8 cellular contexts compared by ENCODE assay signal in the genomic region with DNA sequence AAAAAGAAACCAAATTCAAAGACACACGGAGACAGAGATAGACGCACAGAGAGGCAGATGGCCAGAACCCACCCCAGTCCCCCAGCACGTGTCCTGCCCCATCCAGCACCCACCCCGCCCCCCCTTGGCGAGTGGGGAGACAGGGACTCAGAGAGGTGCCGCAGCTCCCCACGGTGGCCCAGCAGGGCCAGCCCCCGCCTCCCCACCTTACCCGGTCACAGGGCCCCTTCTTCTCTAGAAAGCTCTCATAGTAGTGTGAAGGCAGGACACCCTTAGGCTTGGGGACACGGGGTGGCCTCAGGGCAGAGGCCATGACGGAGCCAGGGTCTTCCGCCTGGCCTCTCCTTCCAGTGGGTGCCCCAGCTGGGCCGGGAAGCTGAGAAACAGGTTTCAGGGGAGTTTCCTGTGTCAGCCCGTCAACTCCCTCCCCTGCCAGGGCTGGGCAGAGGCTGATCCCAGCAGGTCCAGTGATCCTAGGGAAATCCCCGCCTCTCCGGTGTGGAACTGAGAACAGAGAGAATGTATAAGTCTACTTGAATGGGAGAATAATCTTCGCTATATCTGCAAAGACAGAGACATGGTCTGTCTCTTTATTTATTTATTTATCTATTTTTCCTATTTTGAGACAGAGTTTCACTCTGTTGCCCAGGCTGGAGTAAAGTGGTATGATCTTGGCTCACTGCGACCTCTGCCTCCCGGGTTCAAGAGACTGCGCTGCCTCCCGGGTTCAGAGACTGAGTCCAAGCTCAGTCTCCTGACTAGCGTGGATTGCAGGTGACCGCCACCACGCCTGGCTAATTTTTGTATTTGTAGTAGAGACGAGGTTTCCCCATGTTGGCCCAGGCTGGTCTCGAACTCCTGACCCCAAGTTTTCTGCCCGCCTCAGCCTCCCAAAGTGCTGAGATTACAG. TPM values are rescaled to one million over a fixed set of nuclear protein-coding genes. Genes with fewer than 3 reads are reported as not detected.
DNase-seq lines count a peak whose midpoint lies in the region; ATAC-seq and TF ChIP-seq lines count a peak whose summit lies in the region.

A gene with protein sequence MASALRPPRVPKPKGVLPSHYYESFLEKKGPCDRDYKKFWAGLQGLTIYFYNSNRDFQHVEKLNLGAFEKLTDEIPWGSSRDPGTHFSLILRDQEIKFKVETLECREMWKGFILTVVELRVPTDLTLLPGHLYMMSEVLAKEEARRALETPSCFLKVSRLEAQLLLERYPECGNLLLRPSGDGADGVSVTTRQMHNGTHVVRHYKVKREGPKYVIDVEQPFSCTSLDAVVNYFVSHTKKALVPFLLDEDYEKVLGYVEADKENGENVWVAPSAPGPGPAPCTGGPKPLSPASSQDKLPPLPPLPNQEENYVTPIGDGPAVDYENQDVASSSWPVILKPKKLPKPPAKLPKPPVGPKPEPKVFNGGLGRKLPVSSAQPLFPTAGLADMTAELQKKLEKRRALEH (minus strand): TSS at position 387 of the 910 bp plus-strand sequence. CDS start 74 bp downstream, at position 313.

- peak within 1 kb of the TSS; percentile 37 for H2BK5ac ChIP-seq in trophoblast cell (ENCODE audit: low read depth, low read length, poor library complexity)

- H3K4me3 ChIP-seq in fibroblast of villous mesenchyme (ENCODE audit: low read depth, low read length) (peak within 1 kb of the TSS; percentile 45), trophoblast cell (ENCODE audit: low read depth, low read length) (peak within 1 kb of the TSS; percentile 48)

- H3K9ac ChIP-seq in trophoblast cell (ENCODE audit: low read length) = peak within 1 kb of the TSS; percentile 68

- no peaks in the 10 kb centered on the region for H3K36me3 Mint-ChIP-seq in activated CD8-positive, alpha-beta T cell treated with anti-CD3 and anti-CD28 coated beads, Interleukin-2, amount 10 ng/mL, durations not matched to agents 7 days and 5 days (ENCODE audit: low read depth)

- peaks cover 4% of the 10 kb centered on the region for H3K9me3 ChIP-seq in trophoblast cell (ENCODE audit: insufficient read depth, low read depth, low read length)

- WGBS in trophoblast cell (ENCODE audit: extremely low coverage, insufficient coverage, insufficient read length) = no CpG with 5 or more reads among the region's 27 CpGs

- H3K27me3 ChIP-seq in trophoblast cell (ENCODE audit: insufficient read depth, low read length) = no peaks in the 10 kb centered on the region

- peaks cover 24% of the 10 kb centered on the region for H3K4me1 Mint-ChIP-seq in activated CD8-positive, alpha-beta T cell treated with anti-CD3 and anti-CD28 coated beads, Interleukin-2, amount 10 ng/mL, durations not matched to agents 7 days and 5 days (ENCODE audit: low read depth)

- H4K12ac ChIP-seq in trophoblast cell (ENCODE audit: low read depth, low read length) = peak within 1 kb of the TSS; percentile 70

- DNase-seq in stimulated activated CD4-positive, alpha-beta T cell treated with anti-CD3 and anti-CD28 coated beads, Interleukin-15, amount 100 ng/mL, for 24 hours = peak; percentile 42
- DNase-seq in stimulated activated CD4-positive, alpha-beta T cell treated with anti-CD3 and anti-CD28 coated beads, Interleukin-1b, Interleukin-23, amount 100 ng/mL, for 48 hours = no peak
- peak; percentile 55 for DNase-seq in activated CD8-positive, alpha-beta T cell treated with anti-CD3 and anti-CD28 coated beads, Interleukin-2, amount 10 ng/mL, durations not matched to agents 7 days and 5 days
- DNase-seq in fibroblast of villous mesenchyme (ENCODE audit: low read depth) = no peak
- peak; percentile 75 to 86 for DNase-seq in trophoblast cell
- DNase-seq in inferior parietal cortex (ENCODE audit: extremely low spot score) = no peak
- no peak for DNase-seq in amniotic stem cell (lab: John Stamatoyannopoulos, UW)

- H2BK120ac ChIP-seq in trophoblast cell (ENCODE audit: insufficient read depth, low read length, poor library complexity) = peak within 1 kb of the TSS; percentile 36

- peak within 1 kb of the TSS; percentile 54 for H3K18ac ChIP-seq in trophoblast cell (ENCODE audit: low read length)

- POLR2A ChIA-PET in activated CD8-positive, alpha-beta T cell treated with anti-CD3 and anti-CD28 coated beads, Interleukin-2, amount 10 ng/mL, durations not matched to agents 7 days and 5 days (lab: Charles Lee) = interaction anchor here (0.6 to 1.2 kb wide), 2 partner anchors 11 to 220 kb away, joined by 3 read pairs; no protein-coding TSS in a partner anchor

- ATAC-seq in activated CD8-positive, alpha-beta T cell treated with anti-CD3 and anti-CD28 coated beads, Interleukin-2, amount 10 ng/mL, durations not matched to agents 7 days and 5 days = no peak
- ATAC-seq in activated CD4-positive, CD25-positive, alpha-beta regulatory T cell treated with anti-CD3 and anti-CD28 coated beads, Interleukin-2, amount 50 U/mL, for 24 hours = no peak

- peaks cover 5 to 11% of the 10 kb centered on the region in 2 experiments for H3K4me1 ChIP-seq in trophoblast cell (ENCODE audit: control insufficient read depth in 1 of 2, insufficient read depth in 2 of 2, low read length in 2 of 2)

- H3K79me1 ChIP-seq in trophoblast cell (ENCODE audit: low read length) = peaks cover 17% of the 10 kb centered on the region

- H4K8ac ChIP-seq in trophoblast cell (ENCODE audit: low read depth, low read length) = peak within 1 kb of the TSS; percentile 81

- peak within 1 kb of the TSS; percentile 44 for H3K4ac ChIP-seq in trophoblast cell (ENCODE audit: low read depth, low read length)

- H3K14ac ChIP-seq in trophoblast cell (ENCODE audit: low read length) = peak within 1 kb of the TSS; percentile 13

- peak within 1 kb of the TSS; percentile 92 for H3K27ac Mint-ChIP-seq in activated CD8-positive, alpha-beta T cell treated with anti-CD3 and anti-CD28 coated beads, Interleukin-2, amount 10 ng/mL, durations not matched to agents 7 days and 5 days

- H2AK5ac ChIP-seq in trophoblast cell (ENCODE audit: low read length) = peak within 1 kb of the TSS; percentile 44

- H2BK12ac ChIP-seq in trophoblast cell (ENCODE audit: low read length) = peak within 1 kb of the TSS; percentile 73

- H3K9me3 Mint-ChIP-seq in activated CD8-positive, alpha-beta T cell treated with anti-CD3 and anti-CD28 coated beads, Interleukin-2, amount 10 ng/mL, durations not matched to agents 7 days and 5 days (ENCODE audit: insufficient read depth) = no peaks in the 10 kb centered on the region

- no peak within 1 kb of the TSS for H3K23ac ChIP-seq in trophoblast cell (ENCODE audit: low read length)

- H3K4me3 Mint-ChIP-seq in activated CD8-positive, alpha-beta T cell treated with anti-CD3 and anti-CD28 coated beads, Interleukin-2, amount 10 ng/mL, durations not matched to agents 7 days and 5 days = peak within 1 kb of the TSS; percentile 79

- H3K4me2 ChIP-seq in trophoblast cell (ENCODE audit: low read length) = peak within 1 kb of the TSS; percentile 60

- peak within 1 kb of the TSS; percentile 10 for H3K27ac ChIP-seq in trophoblast cell (ENCODE audit: low read depth, low read length)

- H2AFZ ChIP-seq in trophoblast cell (ENCODE audit: insufficient read depth, low read length, poor library complexity) = peak within 1 kb of the TSS; percentile 56

- no peaks in the 10 kb centered on the region for H3K36me3 ChIP-seq in trophoblast cell (ENCODE audit: control insufficient read depth in 1 of 2, insufficient read depth in 2 of 2, low read length in 2 of 2)

- peaks cover 6% of the 10 kb centered on the region for H3K79me2 ChIP-seq in trophoblast cell (ENCODE audit: control insufficient read depth, insufficient read depth, low read length, poor library complexity)

- peak within 1 kb of the TSS; percentile 69 for H4K91ac ChIP-seq in trophoblast cell (ENCODE audit: low read depth, low read length)

- TF ChIP-seq CTCF in fibroblast of villous mesenchyme (IDR thresholded peaks at IDR 0.05; ENCODE audit: insufficient read depth, low read depth, low read length) = no peak

- CTCF ChIA-PET in activated CD8-positive, alpha-beta T cell treated with anti-CD3 and anti-CD28 coated beads, Interleukin-2, amount 10 ng/mL, durations not matched to agents 7 days and 5 days (lab: Charles Lee) = interaction anchor here (1.3 to 2.7 kb wide), 4 partner anchors 10 to 71 kb away, joined by 3 to 19 read pairs (median 6); no protein-coding TSS in a partner anchor

- no peaks in the 10 kb centered on the region for H3K27me3 Mint-ChIP-seq in activated CD8-positive, alpha-beta T cell treated with anti-CD3 and anti-CD28 coated beads, Interleukin-2, amount 10 ng/mL, durations not matched to agents 7 days and 5 days (ENCODE audit: low read depth)

RNA-seq across cellular contexts. Expression of the gene that starts here (rescaled TPM):
- 10 to 100 TPM; 14.3 to 16.5 TPM for total RNA-seq in activated CD8-positive, alpha-beta T cell treated with anti-CD3 and anti-CD28 coated beads, Interleukin-2, amount 10 ng/mL, durations not matched to agents 7 days and 5 days
- total RNA-seq in fibroblast of villous mesenchyme = 9.9 and 10.6 TPM in 2 replicates
- 41.8 and 46.1 TPM in 2 replicates for polyA plus RNA-seq in trophoblast cell (2013)

Comparison
In these comparisons a context has a peak if more than half of its experiments do, and no peak if none do; other contexts are left out.
1. DNase-seq: peak in stimulated activated CD4-positive, alpha-beta T cell treated with anti-CD3 and anti-CD28 coated beads, Interleukin-15, amount 100 ng/mL, for 24 hours (single experiment), activated CD8-positive, alpha-beta T cell treated with anti-CD3 and anti-CD28 coated beads, Interleukin-2, amount 10 ng/mL, durations not matched to agents 7 days and 5 days (single experiment) and trophoblast cell (2 of 2); none in stimulated activated CD4-positive, alpha-beta T cell treated with anti-CD3 and anti-CD28 coated beads, Interleukin-1b, Interleukin-23, amount 100 ng/mL, for 48 hours (single experiment), fibroblast of villous mesenchyme (single experiment), inferior parietal cortex (single experiment) and amniotic stem cell (single experiment).